ENCODE assay signal across 32 cellular contexts in genomic region chr5:53017383-53017782, GRCh38. TPM values are rescaled to one million over a fixed set of nuclear protein-coding genes. Genes with fewer than 3 reads are reported as not detected.
DNase-seq lines count a peak whose midpoint lies in the region; ATAC-seq, FAIRE-seq and TF ChIP-seq lines count a peak whose summit lies in the region.
"Had no signal": no experiment of that assay in that cellular context is flagged by ENCODE, and none has a peak within 500 bp of the region (broad histone marks: within the 10 kb centered on the region; RNA-seq: fewer than 3 reads in every experiment).

No MANE protein-coding gene starts in this region.

- no peak overlapping the region for H4K91ac ChIP-seq in trophoblast cell (ENCODE audit: low read depth, low read length)

- H4K12ac ChIP-seq in trophoblast cell (ENCODE audit: low read depth, low read length): no peak overlapping the region

- H3K4ac ChIP-seq in trophoblast cell (ENCODE audit: low read depth, low read length): no peak overlapping the region

- no peaks in the 10 kb centered on the region for H3K9me3 ChIP-seq in GM23248 (ENCODE audit: low read depth)
- H3K9me3 ChIP-seq in kidney (ENCODE audit: control insufficient read depth in 1 of 2, low read length in 2 of 2): no peaks in the 10 kb centered on the region
- no peaks in the 10 kb centered on the region for H3K9me3 ChIP-seq in trophoblast cell (ENCODE audit: insufficient read depth, low read depth, low read length)
- H3K9me3 ChIP-seq: A549, BE2C, breast epithelium, pancreas, thyroid gland had no signal

- H3K27me3 ChIP-seq in GM23248 (replicated peaks; ENCODE audit: insufficient read depth): no peaks in the 10 kb centered on the region
- H3K27me3 ChIP-seq in trophoblast cell (ENCODE audit: insufficient read depth, low read length): no peaks in the 10 kb centered on the region
- H3K27me3 ChIP-seq: breast epithelium, heart right ventricle, pancreas, thyroid gland had no signal

- no peak overlapping the region for H2BK5ac ChIP-seq in trophoblast cell (ENCODE audit: low read depth, low read length, poor library complexity)

- peak overlapping the region; percentile 54 for H3K27ac ChIP-seq in GM23248
- no peak overlapping the region for H3K27ac ChIP-seq in kidney (ENCODE audit: low read depth in 2 of 2, low read length in 2 of 2)
- no peak overlapping the region for H3K27ac ChIP-seq in trophoblast cell (ENCODE audit: low read depth, low read length)
- H3K27ac ChIP-seq: breast epithelium, heart right ventricle, pancreas, spleen, thyroid gland had no signal

- in situ Hi-C loops in GM23248 (cut with MboI): no loop called here

- no peak for FAIRE-seq in kidney (lab: Jason Lieb, UNC)
- FAIRE-seq: A549, GM18507, pancreas, RCC 7860 had no signal

- no peak overlapping the region for H3K18ac ChIP-seq in trophoblast cell (ENCODE audit: low read length)

- H3K4me3 ChIP-seq in GM23248: no peak overlapping the region
- H3K4me3 ChIP-seq in kidney (ENCODE audit: low read length in 2 of 2): no peak overlapping the region
- peak overlapping the region; percentile 52 for H3K4me3 ChIP-seq in trophoblast cell (ENCODE audit: low read depth, low read length)
- H3K4me3 ChIP-seq: A549, breast epithelium, heart right ventricle, lung, pancreas, spleen, thyroid gland had no signal

- H2AFZ ChIP-seq in GM23248 (0 out of 2 replicates have a peak overlapping the region, but pooled peaks have one; percentile 8), trophoblast cell (ENCODE audit: insufficient read depth, low read length, poor library complexity) (no peak overlapping the region)

- ATAC-seq in HG02678 (IDR thresholded peaks at IDR 0.05; ENCODE audit: unreplicated experiment) (no peak), GM21423 (IDR thresholded peaks at IDR 0.05; ENCODE audit: unreplicated experiment) (no peak)
- ATAC-seq: pancreas, right cardiac atrium had no signal

- H3K9me2 ChIP-seq in GM23248 (ENCODE audit: insufficient read depth): no peaks in the 10 kb centered on the region

- H3K14ac ChIP-seq in trophoblast cell (ENCODE audit: low read length): no peak overlapping the region

- intact Hi-C loops in kidney (cut with DNase I): no loop called here

- H3K79me1 ChIP-seq in trophoblast cell (ENCODE audit: low read length): no peaks in the 10 kb centered on the region

- no peak overlapping the region for H2AK5ac ChIP-seq in trophoblast cell (ENCODE audit: low read length)

- H4K8ac ChIP-seq in trophoblast cell (ENCODE audit: low read depth, low read length): no peak overlapping the region

- WGBS in GM23248 (ENCODE audit: low coverage in 1 of 2, low lambda C conversion rate in 2 of 2, missing lambda C conversion rate in 2 of 2), 2 experiments: 86 to 87% methylated on average over 5 of the region's 5 CpGs
- no CpG with 5 or more reads among the region's 5 CpGs for WGBS in trophoblast cell (ENCODE audit: extremely low coverage, insufficient coverage, insufficient read length)

- no peak for TF ChIP-seq CTCF in kidney (IDR thresholded peaks at IDR 0.05; ENCODE audit: borderline replicate concordance, extremely low read depth, insufficient read depth)

- no peak overlapping the region for H2BK120ac ChIP-seq in trophoblast cell (ENCODE audit: insufficient read depth, low read length, poor library complexity)

- H4K20me1 ChIP-seq in GM23248 (ENCODE audit: insufficient read depth): no peaks in the 10 kb centered on the region

- H3K4me1 ChIP-seq in GM23248 (ENCODE audit: insufficient read depth) (peaks cover 31% of the 10 kb centered on the region), kidney (ENCODE audit: control insufficient read depth in 1 of 2, insufficient read depth in 1 of 2, low read depth in 1 of 2, low read length in 2 of 2) (peaks cover 0 to 7% of the 10 kb centered on the region in 2 donors), trophoblast cell (ENCODE audit: control insufficient read depth in 1 of 2, insufficient read depth in 2 of 2, low read length in 2 of 2) (no peaks in the 10 kb centered on the region)
- H3K4me1 ChIP-seq: BE2C, breast epithelium, heart right ventricle, pancreas, spleen, thyroid gland had no signal

- DNase-seq in GM23248 (no peak), anterior cingulate cortex (lab: John Stamatoyannopoulos, UW) (peak in 38 of 58 donors; percentile 4 to 87 (median 52)), kidney (peak; percentile 32), trophoblast cell (no peak), AG20443 (ENCODE audit: low spot score) (no peak), AG08395 (ENCODE audit: low spot score) (no peak)
- DNase-seq: activated CD4-positive, alpha-beta T cell treated with anti-CD3 and anti-CD28 coated beads for 48 hours; activated naive CD4-positive, alpha-beta T cell treated with anti-CD3 and anti-CD28 coated beads, Interleukin-2, amount 50 U/mL, for 16 hours; BE2C; CD8-positive, alpha-beta memory T cell; effector CD4-positive, alpha-beta T cell; H7; heart right ventricle; kidney glomerular epithelial cell; MV-4-11; NCI-H146; NCI-H446; NCI-H774; pancreas; SIG-M5; spleen; stimulated activated CD4-positive, alpha-beta T cell treated with anti-CD3 and anti-CD28 coated beads, Interleukin-2, amount 100 ng/mL, for 24 hours; stimulated activated CD8-positive, alpha-beta memory T cell treated with anti-CD3 and anti-CD28 coated beads, Interleukin-4, amount 100 ng/mL, for 48 hours; thyroid gland had no signal

- H3K4me2 ChIP-seq in GM23248 (ENCODE audit: unreplicated experiment) (peak overlapping the region; percentile 18), trophoblast cell (ENCODE audit: low read length) (no peak overlapping the region)
- H3K4me2 ChIP-seq: A549 had no signal

- H3K36me3 ChIP-seq in GM23248 (ENCODE audit: low read depth) (no peaks in the 10 kb centered on the region), kidney (ENCODE audit: control insufficient read depth in 1 of 2, insufficient read depth in 2 of 2, low read length in 2 of 2) (no peaks in the 10 kb centered on the region), trophoblast cell (ENCODE audit: control insufficient read depth in 1 of 2, insufficient read depth in 2 of 2, low read length in 2 of 2) (no peaks in the 10 kb centered on the region)
- H3K36me3 ChIP-seq: BE2C, breast epithelium, heart right ventricle, pancreas, spleen, thyroid gland had no signal

- H3F3A ChIP-seq in GM23248 (ENCODE audit: insufficient read depth): peaks cover 61% of the 10 kb centered on the region

- no peak overlapping the region for H3K23ac ChIP-seq in trophoblast cell (ENCODE audit: low read length)

- H3K9ac ChIP-seq in GM23248: no peak overlapping the region
- no peak overlapping the region for H3K9ac ChIP-seq in kidney (ENCODE audit: low read length in 2 of 2)
- H3K9ac ChIP-seq in trophoblast cell (ENCODE audit: low read length): peak overlapping the region; percentile 14

- no peak overlapping the region for H2BK12ac ChIP-seq in trophoblast cell (ENCODE audit: low read length)

- H3K79me2 ChIP-seq in GM23248 (ENCODE audit: insufficient read depth) (peaks cover 97% of the 10 kb centered on the region), trophoblast cell (ENCODE audit: control insufficient read depth, insufficient read depth, low read length, poor library complexity) (no peaks in the 10 kb centered on the region)

RNA-seq across cellular contexts. Expression of gene ITGA2, which starts 28.2 kb away (rescaled TPM):
- total RNA-seq in GM23248 (2014; rRNA removed; shearing (Covaris generic)): 21.5 and 24.3 TPM in 2 replicates
- polyA plus RNA-seq in GM23248 (2016; fragmentation: Nextera tagmentation; extraction: Ambion mirVana): 10.3 and 10.4 TPM in 2 replicates
- 44.5 TPM for total RNA-seq in kidney
- 4.9 TPM for polyA plus RNA-seq in kidney (ENCODE audit: insufficient read depth, low read depth, low replicate concordance)
- polyA plus RNA-seq in trophoblast cell (2013): 10.0 and 10.4 TPM in 2 replicates

Comparison
In these comparisons a context has a peak if more than half of its experiments do, and no peak if none do; other contexts are left out.
1. DNase-seq: peak in anterior cingulate cortex (38 of 58) and kidney (single experiment); none in GM23248 (single experiment), trophoblast cell (0 of 2), AG20443 (single experiment) and AG08395 (single experiment).